In the genomic region with DNA sequence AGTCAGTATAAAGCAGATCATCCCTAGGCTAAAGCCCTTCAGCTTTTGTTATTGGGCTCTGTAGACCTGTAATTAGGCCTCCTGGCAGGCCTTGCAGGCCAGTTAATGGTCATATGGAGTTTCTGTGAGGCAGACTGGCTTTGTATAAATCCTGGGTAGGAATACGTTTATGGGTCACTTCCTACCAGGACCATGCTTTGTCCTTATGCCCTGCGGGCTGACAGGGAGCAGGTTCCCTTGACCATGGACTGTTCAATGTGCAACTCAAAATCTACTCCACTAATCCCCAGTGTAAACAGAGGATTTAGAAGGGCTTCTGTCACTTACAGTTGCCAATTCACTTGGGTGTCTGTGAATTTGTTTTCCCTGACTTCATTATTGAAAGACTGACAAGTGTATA, we compare ENCODE assay signal across 1 cellular context.
TF ChIP-seq lines count a peak whose summit lies in the region.

No MANE protein-coding gene starts in this region.

TF ChIP-seq in HepG2, 621 proteins besides CTCF, POLR2A, EP300 and RAD21 (continued from another document and continues in another):
- TF ChIP-seq, protein P1, sequence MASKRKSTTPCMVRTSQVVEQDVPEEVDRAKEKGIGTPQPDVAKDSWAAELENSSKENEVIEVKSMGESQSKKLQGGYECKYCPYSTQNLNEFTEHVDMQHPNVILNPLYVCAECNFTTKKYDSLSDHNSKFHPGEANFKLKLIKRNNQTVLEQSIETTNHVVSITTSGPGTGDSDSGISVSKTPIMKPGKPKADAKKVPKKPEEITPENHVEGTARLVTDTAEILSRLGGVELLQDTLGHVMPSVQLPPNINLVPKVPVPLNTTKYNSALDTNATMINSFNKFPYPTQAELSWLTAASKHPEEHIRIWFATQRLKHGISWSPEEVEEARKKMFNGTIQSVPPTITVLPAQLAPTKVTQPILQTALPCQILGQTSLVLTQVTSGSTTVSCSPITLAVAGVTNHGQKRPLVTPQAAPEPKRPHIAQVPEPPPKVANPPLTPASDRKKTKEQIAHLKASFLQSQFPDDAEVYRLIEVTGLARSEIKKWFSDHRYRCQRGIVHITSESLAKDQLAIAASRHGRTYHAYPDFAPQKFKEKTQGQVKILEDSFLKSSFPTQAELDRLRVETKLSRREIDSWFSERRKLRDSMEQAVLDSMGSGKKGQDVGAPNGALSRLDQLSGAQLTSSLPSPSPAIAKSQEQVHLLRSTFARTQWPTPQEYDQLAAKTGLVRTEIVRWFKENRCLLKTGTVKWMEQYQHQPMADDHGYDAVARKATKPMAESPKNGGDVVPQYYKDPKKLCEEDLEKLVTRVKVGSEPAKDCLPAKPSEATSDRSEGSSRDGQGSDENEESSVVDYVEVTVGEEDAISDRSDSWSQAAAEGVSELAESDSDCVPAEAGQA (IDR thresholded peaks at IDR 0.05; ENCODE audit: low read depth) = no peak
- TF ChIP-seq, protein P1 (CRISPR knock-in tag; IDR thresholded peaks at IDR 0.05; ENCODE audit: borderline replicate concordance) = no peak
- TF ChIP-seq ZNF451 (CRISPR knock-in tag; IDR thresholded peaks at IDR 0.05) (0 out of 2 replicates have a peak, but pooled peaks have one; percentile 31), NFATC3 (CRISPR knock-in tag; IDR thresholded peaks at IDR 0.05) (no peak), SIX4 (CRISPR knock-in tag; IDR thresholded peaks at IDR 0.05) (0 out of 2 replicates have a peak, but pooled peaks have one; percentile 14), CCDC6 (CRISPR knock-in tag; IDR thresholded peaks at IDR 0.05) (no peak), ZNF362 (CRISPR knock-in tag; IDR thresholded peaks at IDR 0.05; ENCODE audit: borderline replicate concordance) (peak; percentile 32; the same call in 1 of the 2 replicates), KLF15 (CRISPR knock-in tag; IDR thresholded peaks at IDR 0.05; ENCODE audit: borderline replicate concordance) (no peak), TFDP1 (CRISPR knock-in tag; IDR thresholded peaks at IDR 0.05; ENCODE audit: borderline replicate concordance) (no peak), SOX5 (CRISPR knock-in tag; IDR thresholded peaks at IDR 0.05; ENCODE audit: borderline replicate concordance) (peak; percentile 88), ZBTB7B (CRISPR knock-in tag; IDR thresholded peaks at IDR 0.05) (0 out of 2 replicates have a peak, but pooled peaks have one; percentile 56), ZNF547 (CRISPR knock-in tag; IDR thresholded peaks at IDR 0.05) (no peak), ZNF652 (CRISPR knock-in tag; IDR thresholded peaks at IDR 0.05; ENCODE audit: borderline replicate concordance, low read depth) (no peak; the same call in 1 of the 2 replicates), RXRB (CRISPR knock-in tag; IDR thresholded peaks at IDR 0.05; ENCODE audit: borderline replicate concordance) (peak; percentile 86), KDM5A (IDR thresholded peaks at IDR 0.05; ENCODE audit: borderline replicate concordance, low read length) (no peak), PHF21A (CRISPR knock-in tag; IDR thresholded peaks at IDR 0.05) (peak; percentile 81; the same call in 1 of the 2 replicates), ZNF773 (CRISPR knock-in tag; IDR thresholded peaks at IDR 0.05; ENCODE audit: borderline replicate concordance) (no peak), GABPA (IDR thresholded peaks at IDR 0.05; ENCODE audit: low read depth, low read length) (no peak), GABPA (CRISPR knock-in tag; IDR thresholded peaks at IDR 0.05; ENCODE audit: low read depth) (0 out of 2 replicates have a peak, but pooled peaks have one; percentile 39), ZNF556 (CRISPR knock-in tag; IDR thresholded peaks at IDR 0.05; ENCODE audit: borderline replicate concordance) (peak; percentile 76; the same call in 1 of the 2 replicates), ZNF781 (CRISPR knock-in tag; IDR thresholded peaks at IDR 0.05; ENCODE audit: borderline replicate concordance, not compliant biosample characterization) (no peak), POLR2AphosphoS5 (IDR thresholded peaks at IDR 0.05; ENCODE audit: low read depth, low read length) (no peak), ZNF563 (CRISPR knock-in tag; IDR thresholded peaks at IDR 0.05) (no peak), ZNF616 (CRISPR knock-in tag; IDR thresholded peaks at IDR 0.05; ENCODE audit: low read depth) (no peak), MLXIP (CRISPR knock-in tag; IDR thresholded peaks at IDR 0.05; ENCODE audit: borderline replicate concordance) (peak; percentile 85), EHMT2 (IDR thresholded peaks at IDR 0.05; ENCODE audit: borderline replicate concordance, low read depth, low read length) (peak; percentile 65; the same call in 1 of the 2 replicates), ZNF331 (CRISPR knock-in tag; IDR thresholded peaks at IDR 0.05) (peak; percentile 89), ZSCAN29 (CRISPR knock-in tag; conservative IDR thresholded peaks at IDR 0.05) (0 out of 2 replicates have a peak, but pooled peaks have one; percentile 55), RFXANK (CRISPR knock-in tag; IDR thresholded peaks at IDR 0.05) (no peak), ELF4 (CRISPR knock-in tag; IDR thresholded peaks at IDR 0.05; ENCODE audit: borderline replicate concordance) (peak; percentile 46; the same call in 1 of the 2 replicates), MAFF (IDR thresholded peaks at IDR 0.05; ENCODE audit: low read depth, low read length) (no peak), RBAK (CRISPR knock-in tag; IDR thresholded peaks at IDR 0.05) (peak; percentile 26; the same call in 1 of the 2 replicates), ETV5 (CRISPR knock-in tag; IDR thresholded peaks at IDR 0.05; ENCODE audit: borderline replicate concordance) (peak; percentile 67; the same call in 1 of the 2 replicates), ZNF567 (CRISPR knock-in tag; IDR thresholded peaks at IDR 0.05; ENCODE audit: borderline replicate concordance) (no peak), CBX1 (IDR thresholded peaks at IDR 0.05; ENCODE audit: low read depth) (no peak), ZBTB49 (CRISPR knock-in tag; IDR thresholded peaks at IDR 0.05; ENCODE audit: borderline replicate concordance) (no peak)
- TF ChIP-seq, protein P2, sequence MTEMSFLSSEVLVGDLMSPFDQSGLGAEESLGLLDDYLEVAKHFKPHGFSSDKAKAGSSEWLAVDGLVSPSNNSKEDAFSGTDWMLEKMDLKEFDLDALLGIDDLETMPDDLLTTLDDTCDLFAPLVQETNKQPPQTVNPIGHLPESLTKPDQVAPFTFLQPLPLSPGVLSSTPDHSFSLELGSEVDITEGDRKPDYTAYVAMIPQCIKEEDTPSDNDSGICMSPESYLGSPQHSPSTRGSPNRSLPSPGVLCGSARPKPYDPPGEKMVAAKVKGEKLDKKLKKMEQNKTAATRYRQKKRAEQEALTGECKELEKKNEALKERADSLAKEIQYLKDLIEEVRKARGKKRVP (CRISPR knock-in tag; IDR thresholded peaks at IDR 0.05) = 0 out of 4 replicates have a peak, but pooled peaks of 1 of the 2 experiments have one; percentile 24
- TF ChIP-seq, protein P3, sequence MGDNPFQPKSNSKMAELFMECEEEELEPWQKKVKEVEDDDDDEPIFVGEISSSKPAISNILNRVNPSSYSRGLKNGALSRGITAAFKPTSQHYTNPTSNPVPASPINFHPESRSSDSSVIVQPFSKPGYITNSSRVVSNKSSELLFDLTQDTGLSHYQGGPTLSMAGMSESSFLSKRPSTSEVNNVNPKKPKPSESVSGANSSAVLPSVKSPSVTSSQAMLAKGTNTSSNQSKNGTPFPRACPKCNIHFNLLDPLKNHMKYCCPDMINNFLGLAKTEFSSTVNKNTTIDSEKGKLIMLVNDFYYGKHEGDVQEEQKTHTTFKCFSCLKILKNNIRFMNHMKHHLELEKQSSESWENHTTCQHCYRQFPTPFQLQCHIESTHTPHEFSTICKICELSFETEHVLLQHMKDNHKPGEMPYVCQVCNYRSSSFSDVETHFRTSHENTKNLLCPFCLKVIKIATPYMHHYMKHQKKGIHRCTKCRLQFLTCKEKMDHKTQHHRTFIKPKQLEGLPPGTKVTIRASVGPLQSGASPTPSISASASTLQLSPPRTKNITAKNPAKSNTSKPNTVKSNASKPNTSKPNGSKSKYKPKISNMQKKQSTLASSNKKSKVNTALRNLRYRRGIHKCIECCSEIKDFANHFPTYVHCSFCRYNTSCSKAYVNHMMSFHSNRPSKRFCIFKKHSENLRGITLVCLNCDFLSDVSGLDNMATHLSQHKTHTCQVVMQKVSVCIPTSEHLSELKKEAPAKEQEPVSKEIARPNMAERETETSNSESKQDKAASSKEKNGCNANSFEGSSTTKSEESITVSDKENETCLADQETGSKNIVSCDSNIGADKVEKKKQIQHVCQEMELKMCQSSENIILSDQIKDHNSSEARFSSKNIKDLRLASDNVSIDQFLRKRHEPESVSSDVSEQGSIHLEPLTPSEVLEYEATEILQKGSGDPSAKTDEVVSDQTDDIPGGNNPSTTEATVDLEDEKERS (CRISPR knock-in tag; IDR thresholded peaks at IDR 0.05) = no peak
- TF ChIP-seq, protein P4, sequence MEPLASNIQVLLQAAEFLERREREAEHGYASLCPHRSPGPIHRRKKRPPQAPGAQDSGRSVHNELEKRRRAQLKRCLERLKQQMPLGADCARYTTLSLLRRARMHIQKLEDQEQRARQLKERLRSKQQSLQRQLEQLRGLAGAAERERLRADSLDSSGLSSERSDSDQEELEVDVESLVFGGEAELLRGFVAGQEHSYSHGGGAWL (CRISPR knock-in tag; IDR thresholded peaks at IDR 0.05) = no peak
